Comparison of ENCODE assay signal across 8 cellular contexts in the genomic region with DNA sequence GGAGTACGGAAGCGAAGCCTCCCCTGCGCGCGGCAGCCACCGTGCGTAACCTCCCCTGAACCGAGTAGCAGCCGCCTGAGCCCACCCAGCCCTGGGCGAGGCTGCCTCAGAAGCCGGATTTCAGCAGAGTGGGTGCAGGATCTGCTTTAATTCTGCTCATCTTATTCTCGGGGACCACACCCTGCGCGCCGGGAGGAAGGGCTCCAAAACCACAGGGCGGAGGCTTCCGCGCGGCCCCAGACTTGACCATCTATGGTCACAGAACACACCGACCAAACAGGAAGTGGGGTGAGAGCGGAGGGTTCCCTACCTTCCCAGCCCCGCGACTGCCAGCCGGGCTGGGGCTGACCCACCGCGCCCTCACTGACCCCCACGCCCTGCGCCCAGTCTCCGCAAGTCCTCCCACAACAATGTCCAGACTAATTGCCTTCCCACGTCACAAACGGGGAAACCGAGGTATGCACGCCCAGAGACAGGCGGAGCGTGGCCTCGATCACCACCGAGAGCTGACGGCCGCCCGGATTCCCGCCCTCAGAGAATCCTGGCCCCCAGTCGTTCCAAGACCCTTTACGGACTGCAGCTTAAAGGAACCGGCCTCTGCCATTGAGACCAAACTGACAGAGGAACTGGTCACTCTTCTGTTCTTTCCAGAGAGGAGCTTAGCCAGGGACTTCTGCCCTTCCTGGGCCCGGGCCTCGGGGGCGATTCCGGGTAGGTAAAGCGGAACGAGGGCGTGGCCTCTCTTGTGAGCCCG. TPM values are rescaled to one million over a fixed set of nuclear protein-coding genes. Genes with fewer than 3 reads are reported as not detected.
DNase-seq lines count a peak whose midpoint lies in the region; ATAC-seq and TF ChIP-seq lines count a peak whose summit lies in the region.

No MANE protein-coding gene starts in this region.

- H3K4me3 ChIP-seq in KMS-11 (IDR thresholded peaks at IDR 0.05; ENCODE audit: insufficient read depth, low read depth, low read length) (peak overlapping the region; percentile 78), ovary (peak overlapping the region; percentile 99)

- H3K36me3 ChIP-seq in KMS-11 (ENCODE audit: insufficient read depth) (no peaks in the 10 kb centered on the region), ovary (no peaks in the 10 kb centered on the region)

- peak; percentile 97 for TF ChIP-seq POLR2A in ovary (IDR thresholded peaks at IDR 0.05)

- peak; percentile 49 for TF ChIP-seq EP300 in ovary (IDR thresholded peaks at IDR 0.05)

- WGBS in ovary, 3 donors: 0% methylated on average over 41 to 52 of the region's 52 CpGs

- peaks cover 71% of the 10 kb centered on the region for H3K4me1 Mint-ChIP-seq in activated naive CD4-positive, alpha-beta T cell treated with anti-CD3 and anti-CD28 coated beads, Interleukin-2, amount 10 ng/mL, durations not matched to agents 7 days and 5 days
- peaks cover 22% of the 10 kb centered on the region for H3K4me1 Mint-ChIP-seq in type B pancreatic cell (ENCODE audit: unreplicated experiment)

- no peaks in the 10 kb centered on the region for H4K20me1 ChIP-seq in KMS-11 (ENCODE audit: insufficient read depth)

- no peaks in the 10 kb centered on the region for H3K9me3 ChIP-seq in ovary

- H3K27ac ChIP-seq in KMS-11 (peak overlapping the region; percentile 87), ovary (peak overlapping the region; percentile 57 to 89)

- CTCF ChIA-PET in activated naive CD4-positive, alpha-beta T cell treated with anti-CD3 and anti-CD28 coated beads, Interleukin-2, amount 10 ng/mL, durations not matched to agents 7 days and 5 days (lab: Charles Lee): interaction anchor here (0.9 to 1.6 kb wide), 5 partner anchors 8 to 217 kb away, joined by 3 to 6 read pairs (median 3); no protein-coding TSS in a partner anchor

- H3K27ac Mint-ChIP-seq in activated naive CD4-positive, alpha-beta T cell treated with anti-CD3 and anti-CD28 coated beads, Interleukin-2, amount 10 ng/mL, durations not matched to agents 7 days and 5 days: peak overlapping the region; percentile 98
- H3K27ac Mint-ChIP-seq in type B pancreatic cell: peak overlapping the region; percentile 98

- H3K79me2 ChIP-seq in KMS-11 (ENCODE audit: insufficient read depth, low read depth): peaks cover 43% of the 10 kb centered on the region

- intact Hi-C loops in ovary (cut with DNase I): no loop called here

- peak overlapping the region; percentile 56 for H2AFZ ChIP-seq in KMS-11 (ENCODE audit: low read depth)

- in situ Hi-C loops in G401 (cut with HindIII; ENCODE audit: low sequenced_read_pairs): no loop called here

- TF ChIP-seq CTCF in KMS-11 (conservative IDR thresholded peaks at IDR 0.05; ENCODE audit: low read depth, low read length) (no peak), ovary (IDR thresholded peaks at IDR 0.05) (peak in 1 of 3 donors; percentile 5), type B pancreatic cell (conservative IDR thresholded peaks at IDR 0.05) (no peak)

- H3K4me3 Mint-ChIP-seq in activated naive CD4-positive, alpha-beta T cell treated with anti-CD3 and anti-CD28 coated beads, Interleukin-2, amount 10 ng/mL, durations not matched to agents 7 days and 5 days: peak overlapping the region; percentile 93
- peak overlapping the region; percentile 97 for H3K4me3 Mint-ChIP-seq in type B pancreatic cell

- peak overlapping the region; percentile 63 for H3K4me2 ChIP-seq in KMS-11

- H3K27me3 ChIP-seq in KMS-11 (ENCODE audit: insufficient read depth, low read depth) (no peaks in the 10 kb centered on the region), ovary (no peaks in the 10 kb centered on the region)

- peak overlapping the region; percentile 85 for H3K9ac ChIP-seq in KMS-11

- no peaks in the 10 kb centered on the region for H3K9me3 Mint-ChIP-seq in activated naive CD4-positive, alpha-beta T cell treated with anti-CD3 and anti-CD28 coated beads, Interleukin-2, amount 10 ng/mL, durations not matched to agents 7 days and 5 days
- H3K9me3 Mint-ChIP-seq in type B pancreatic cell: no peaks in the 10 kb centered on the region

- H3K36me3 Mint-ChIP-seq in activated naive CD4-positive, alpha-beta T cell treated with anti-CD3 and anti-CD28 coated beads, Interleukin-2, amount 10 ng/mL, durations not matched to agents 7 days and 5 days: peaks cover 40% of the 10 kb centered on the region
- H3K36me3 Mint-ChIP-seq in type B pancreatic cell: peaks cover 10% of the 10 kb centered on the region

- DNase-seq in G401 (ENCODE audit: low spot score) (peak; percentile 81), SK-N-DZ (ENCODE audit: low spot score) (peak; percentile 83), glomerular visceral epithelial cell (ENCODE audit: extremely low spot score) (peak; percentile 93), ovary (peak; percentile 78 to 90 (median 82)), type B pancreatic cell (ENCODE audit: extremely low spot score, unreplicated experiment) (peak; percentile 81)
- peak; percentile 90 for DNase-seq in activated naive CD4-positive, alpha-beta T cell treated with anti-CD3 and anti-CD28 coated beads, Interleukin-2, amount 10 ng/mL, durations not matched to agents 7 days and 5 days

- peaks cover 41% of the 10 kb centered on the region for H3K4me1 ChIP-seq in KMS-11 (ENCODE audit: low read depth, poor library complexity, severe bottlenecking)
- H3K4me1 ChIP-seq in ovary (ENCODE audit: insufficient read depth): peaks cover 2% of the 10 kb centered on the region

- peak; percentile 51 for ATAC-seq in GM21825 (IDR thresholded peaks at IDR 0.05; ENCODE audit: unreplicated experiment)

- peaks cover 6% of the 10 kb centered on the region for H3K27me3 Mint-ChIP-seq in activated naive CD4-positive, alpha-beta T cell treated with anti-CD3 and anti-CD28 coated beads, Interleukin-2, amount 10 ng/mL, durations not matched to agents 7 days and 5 days
- H3K27me3 Mint-ChIP-seq in type B pancreatic cell: no peaks in the 10 kb centered on the region

RNA-seq across cellular contexts. Expression of a gene that starts 0.6 kb away (rescaled TPM):
- total RNA-seq in G401 (2014; rRNA removed; shearing (Covaris generic)): 135 and 183 TPM in 2 replicates
- polyA plus RNA-seq in SK-N-DZ (2014; cell fraction: cytosol; rRNA removed): 144 and 157 TPM in 2 replicates
- polyA plus RNA-seq in SK-N-DZ (2014; cell fraction: nucleus; rRNA removed): 69.2 and 77.5 TPM in 2 replicates
- total RNA-seq in ovary (100 to 1,000 TPM in 5 of 7 donors, 10 to 100 TPM in 2; 76.8 to 257 (median 194) TPM), type B pancreatic cell (ENCODE audit: low replicate concordance) (210 and 274 TPM in 2 replicates)
- polyA plus RNA-seq in ovary: 100 to 1,000 TPM; 110 to 325 TPM

RNA-seq across cellular contexts. Expression of a gene that starts 57.1 kb away (rescaled TPM):
- total RNA-seq in G401 (2014; rRNA removed; shearing (Covaris generic)): 181 and 227 TPM in 2 replicates
- 43.2 and 55.9 TPM in 2 replicates for polyA plus RNA-seq in SK-N-DZ (2014; cell fraction: cytosol; rRNA removed)
- polyA plus RNA-seq in SK-N-DZ (2014; cell fraction: nucleus; rRNA removed): 21.4 and 27.6 TPM in 2 replicates
- total RNA-seq in ovary (10 to 100 TPM; 38.0 to 84.2 (median 71.0) TPM), type B pancreatic cell (ENCODE audit: low replicate concordance) (73.6 and 79.6 TPM in 2 replicates)
- 100 to 1,000 TPM in 1 of 2 donors, 10 to 100 TPM in 1; 53.5 to 247 TPM for polyA plus RNA-seq in ovary

Comparison
In these comparisons a context has a peak if more than half of its experiments do, and no peak if none do; other contexts are left out.
1. Peak in every context shown above with its lines: DNase-seq, ATAC-seq, H3K4me3 ChIP-seq and H3K27ac ChIP-seq.